ENCODE assay signal across 23 cellular contexts in genomic region chr9:121818841-121819430, GRCh38.
A peak's percentile ranks its signal among the peaks of the same experiment; 100 is the strongest.
DNase-seq lines count a peak whose midpoint lies in the region; TF ChIP-seq lines count a peak whose summit lies in the region.
"Had no signal": no experiment of that assay in that cellular context is flagged by ENCODE, and none has a peak within 500 bp of the region (broad histone marks: within the 10 kb centered on the region; RNA-seq: fewer than 3 reads in every experiment).

No MANE protein-coding gene starts in this region.

- peak overlapping the region; percentile 73 for H3K4me3 Mint-ChIP-seq in HFFc6
- peak overlapping the region; percentile 33 for H3K4me3 Mint-ChIP-seq in nephron progenitor cell
- H3K4me3 Mint-ChIP-seq: activated CD8-positive, alpha-beta T cell treated with anti-CD3 and anti-CD28 coated beads, Interleukin-2, amount 10 ng/mL, durations not matched to agents 7 days and 5 days; activated naive CD4-positive, alpha-beta T cell treated with anti-CD3 and anti-CD28 coated beads, Interleukin-2, amount 50 U/mL, for 24 hours; activated T-helper 17 cell treated with anti-CD3 and anti-CD28 coated beads, Interleukin-2, amount 50 U/mL, for 72 hours had no signal

- no peak overlapping the region for H3K27ac Mint-ChIP-seq in HFFc6
- H3K27ac Mint-ChIP-seq in nephron progenitor cell = no peak overlapping the region
- H3K27ac Mint-ChIP-seq: activated CD8-positive, alpha-beta T cell treated with anti-CD3 and anti-CD28 coated beads, Interleukin-2, amount 10 ng/mL, durations not matched to agents 7 days and 5 days; activated naive CD4-positive, alpha-beta T cell treated with anti-CD3 and anti-CD28 coated beads, Interleukin-2, amount 50 U/mL, for 24 hours; activated T-helper 17 cell treated with anti-CD3 and anti-CD28 coated beads, Interleukin-2, amount 50 U/mL, for 72 hours had no signal

- H3K4me1 Mint-ChIP-seq in HFFc6 (ENCODE audit: low read depth) (peaks cover 10% of the 10 kb centered on the region; the same call in 1 of the 2 replicates), nephron progenitor cell (peaks cover 70% of the 10 kb centered on the region)
- H3K4me1 Mint-ChIP-seq: activated naive CD4-positive, alpha-beta T cell treated with anti-CD3 and anti-CD28 coated beads, Interleukin-2, amount 50 U/mL, for 24 hours; activated T-helper 17 cell treated with anti-CD3 and anti-CD28 coated beads, Interleukin-2, amount 50 U/mL, for 72 hours had no signal

- H3K4me3 ChIP-seq in coronary artery = no peak overlapping the region
- H3K4me3 ChIP-seq: K562, left ventricle myocardium inferior, PC-9, psoas muscle, sigmoid colon, tibial artery had no signal

- DNase-seq in HFFc6 (no peak), coronary artery (ENCODE audit: low spot score) (peak; percentile 43), nephron progenitor cell (no peak), iPS-NIHi7 (ENCODE audit: extremely low spot score) (no peak), SKM-1 treated with dmso at 0.1 percent for 144 hours (lab: John Stamatoyannopoulos, UW; ENCODE audit: unreplicated experiment) (no peak), GM10266 (ENCODE audit: extremely low spot score) (no peak)
- DNase-seq: activated CD8-positive, alpha-beta T cell treated with anti-CD3 and anti-CD28 coated beads, Interleukin-2, amount 10 ng/mL, durations not matched to agents 7 days and 5 days; Caco-2; left ventricle myocardium inferior; NCI-H1092 treated with DMSO at 0.1 percent for 48 hours; NK-92 treated with Interleukin-12 subunit alpha and Interleukin-12 subunit beta, amount 100 ng/mL, for 24 hours; PC-9; psoas muscle; sigmoid colon; stimulated activated CD4-positive, alpha-beta T cell treated with anti-CD3 and anti-CD28 coated beads, Interleukin-4, amount 100 ng/mL, for 1 hour; T-helper 2 cell had no signal

- no peaks in the 10 kb centered on the region for H3K36me3 ChIP-seq in ES-I3 (ENCODE audit: insufficient read depth, low read length)
- H3K36me3 ChIP-seq: breast epithelium, left ventricle myocardium inferior had no signal

- H3K4me1 ChIP-seq in ES-I3 (ENCODE audit: insufficient read depth, low read length) = peaks cover 35% of the 10 kb centered on the region
- H3K4me1 ChIP-seq: breast epithelium, psoas muscle, sigmoid colon, tibial artery had no signal

- H3K27me3 Mint-ChIP-seq in HFFc6 (ENCODE audit: insufficient read depth) (peaks cover 12% of the 10 kb centered on the region), nephron progenitor cell (ENCODE audit: low read depth, poor library complexity) (peaks cover 45% of the 10 kb centered on the region)
- H3K27me3 Mint-ChIP-seq: activated naive CD4-positive, alpha-beta T cell treated with anti-CD3 and anti-CD28 coated beads, Interleukin-2, amount 50 U/mL, for 24 hours; activated T-helper 17 cell treated with anti-CD3 and anti-CD28 coated beads, Interleukin-2, amount 50 U/mL, for 72 hours had no signal

- H3K36me3 Mint-ChIP-seq in HFFc6 (ENCODE audit: low read depth) (no peaks in the 10 kb centered on the region), nephron progenitor cell (ENCODE audit: low read depth) (no peaks in the 10 kb centered on the region)
- H3K36me3 Mint-ChIP-seq: activated naive CD4-positive, alpha-beta T cell treated with anti-CD3 and anti-CD28 coated beads, Interleukin-2, amount 50 U/mL, for 24 hours had no signal

- H3K9me3 Mint-ChIP-seq in HFFc6 (no peaks in the 10 kb centered on the region), nephron progenitor cell (no peaks in the 10 kb centered on the region)
- H3K9me3 Mint-ChIP-seq: activated naive CD4-positive, alpha-beta T cell treated with anti-CD3 and anti-CD28 coated beads, Interleukin-2, amount 50 U/mL, for 24 hours; activated T-helper 17 cell treated with anti-CD3 and anti-CD28 coated beads, Interleukin-2, amount 50 U/mL, for 72 hours had no signal

- no peak overlapping the region for H3K27ac ChIP-seq in coronary artery
- H3K27ac ChIP-seq: breast epithelium, left ventricle myocardium inferior, PC-9, psoas muscle, sigmoid colon, SK-N-MC, tibial artery had no signal

- no peaks in the 10 kb centered on the region for H3K9me3 ChIP-seq in ES-I3 (ENCODE audit: control insufficient read depth, insufficient read depth, low read length)
- H3K9me3 ChIP-seq: breast epithelium, Caco-2, left ventricle myocardium inferior, psoas muscle, sigmoid colon, tibial artery had no signal

- H3K9ac ChIP-seq in ES-I3 (ENCODE audit: low read depth, low read length) = peak overlapping the region; percentile 15; the same call in 1 of the 2 replicates

- TF ChIP-seq CTCF in HFFc6 (IDR thresholded peaks at IDR 0.05) = no peak
- no peak for TF ChIP-seq CTCF in coronary artery (IDR thresholded peaks at IDR 0.05)
- TF ChIP-seq CTCF in nephron progenitor cell (IDR thresholded peaks at IDR 0.05) = no peak
- no peak for TF ChIP-seq CTCF in GM10266 (IDR thresholded peaks at IDR 0.05; ENCODE audit: control insufficient read depth, insufficient read depth, low read depth, missing control alignments)
